ENCODE assay signal across 34 cellular contexts in the genomic region with DNA sequence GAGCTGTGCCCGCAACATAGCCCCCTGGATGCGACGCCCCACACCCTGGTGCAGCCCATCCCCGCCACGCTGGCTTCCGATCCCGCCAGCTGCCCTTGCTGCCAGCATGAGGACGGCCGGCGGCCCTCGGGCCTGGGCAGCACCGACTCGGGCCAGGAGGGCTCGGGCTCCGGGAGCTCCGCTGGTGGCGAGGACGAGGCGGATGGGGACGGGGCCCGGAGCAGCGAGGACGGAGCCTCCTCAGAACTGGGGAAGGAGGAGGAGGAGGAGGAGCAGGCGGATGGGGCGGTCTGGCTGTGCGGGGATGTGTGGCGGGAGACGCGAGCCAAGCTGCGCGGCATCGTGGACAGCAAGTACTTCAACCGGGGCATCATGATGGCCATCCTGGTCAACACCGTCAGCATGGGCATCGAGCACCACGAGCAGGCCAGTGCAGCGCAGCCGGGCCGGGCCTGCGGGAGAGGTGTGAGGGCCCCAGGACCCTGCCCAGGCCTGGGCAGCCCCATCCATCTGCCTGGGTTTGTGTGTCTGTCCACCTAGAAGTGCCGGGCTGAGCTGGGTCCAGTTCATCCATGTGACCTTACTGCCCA.
"Had no signal": no experiment of that assay in that cellular context is flagged by ENCODE, and none has a peak within 500 bp of the region (broad histone marks: within the 10 kb centered on the region; RNA-seq: fewer than 3 reads in every experiment).

No MANE protein-coding gene starts in this region.

- H3K27me3 ChIP-seq: MG63 had no signal

- H3K4me3 ChIP-seq: MG63 had no signal

- H3K9me3 ChIP-seq: MG63 had no signal

- DNase-seq: Karpas-422, Kasumi-1, MG63, MM.1S, MV-4-11, NCI-H1048, NCI-H1092, NCI-H1092 treated with DMSO at 0.1 percent for 48 hours, NCI-H1105, NCI-H1105 treated with DMSO at 0.1 percent for 48 hours, NCI-H1417, NCI-H1417 treated with DMSO at 0.1 percent for 48 hours, NCI-H1436, NCI-H1436 treated with DMSO at 0.1 percent for 48 hours, NCI-H146, NCI-H1694, NCI-H1694 treated with DMSO at 0.1 percent for 48 hours, NCI-H187, NCI-H187 treated with DMSO at 0.1 percent for 48 hours, NCI-H1930, NCI-H2029, NCI-H2029 treated with DMSO at 0.1 percent for 48 hours, NCI-H2081, NCI-H2081 treated with DMSO at 0.1 percent for 48 hours, NCI-H2107, NCI-H2171, NCI-H2171 treated with DMSO at 0.1 percent for 48 hours, NCI-H2227 treated with DMSO at 0.1 percent for 48 hours, NCI-H226, NCI-H345, NCI-H446, NCI-H446 treated with DMSO at 0.1 percent for 48 hours, NCI-H510A, NCI-H510A treated with DMSO at 0.1 percent for 48 hours had no signal

- H3K36me3 ChIP-seq: MG63 had no signal
